9 cellular contexts compared by ENCODE assay signal in the genomic region with DNA sequence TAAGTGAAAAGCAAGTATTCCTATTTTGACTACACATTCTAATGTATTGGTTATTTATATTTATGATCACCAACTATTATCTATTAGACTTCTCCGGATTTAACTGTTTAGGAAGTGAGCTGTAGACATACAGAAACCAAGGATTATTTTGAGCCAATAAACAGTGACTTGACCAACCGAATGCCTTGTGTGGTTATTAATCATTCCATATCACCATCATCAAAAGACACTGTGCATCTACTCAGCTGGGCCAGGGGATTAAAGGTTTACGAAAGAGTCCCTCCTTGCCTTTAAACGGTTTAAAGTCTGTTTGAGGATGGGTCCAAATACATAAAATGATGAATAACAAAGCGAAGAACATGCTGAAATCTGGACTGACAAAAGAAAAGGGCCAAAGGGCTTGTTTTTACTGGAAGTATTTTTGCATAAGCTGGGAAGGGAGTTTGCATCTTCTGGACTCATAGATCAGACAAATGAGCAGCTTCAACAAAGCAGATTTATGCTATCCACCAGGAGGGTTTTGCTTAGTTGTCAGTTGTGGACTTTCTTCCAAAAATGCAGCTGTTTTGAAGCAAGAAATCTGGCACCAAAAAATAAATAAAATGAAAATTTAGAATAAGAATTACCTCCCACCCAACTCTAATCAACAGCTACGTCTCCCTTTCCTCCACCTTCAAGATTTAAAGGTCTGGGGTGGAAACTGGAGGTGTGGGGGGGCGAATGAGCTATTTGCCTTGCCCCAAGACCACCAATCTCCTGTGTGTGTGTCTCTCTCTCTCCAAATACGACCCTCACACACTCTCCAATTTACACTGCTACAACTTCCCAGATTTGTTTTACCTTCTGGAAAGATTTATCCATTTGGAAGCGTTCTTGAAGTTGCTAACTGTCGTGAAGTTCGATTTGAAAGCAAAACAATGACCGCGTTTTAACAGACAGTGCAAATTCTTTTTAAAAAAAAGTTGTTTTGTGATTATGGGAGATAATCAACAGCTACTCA. TPM values are rescaled to one million over a fixed set of nuclear protein-coding genes. Genes with fewer than 3 reads are reported as not detected.
DNase-seq lines count a peak whose midpoint lies in the region; ATAC-seq and TF ChIP-seq lines count a peak whose summit lies in the region.
"Had no signal": no experiment of that assay in that cellular context is flagged by ENCODE, and none has a peak within 500 bp of the region (broad histone marks: within the 10 kb centered on the region; RNA-seq: fewer than 3 reads in every experiment).

No MANE protein-coding gene starts in this region.

- peak overlapping the region; percentile 100 for H3K4me2 ChIP-seq in GM23248 (ENCODE audit: unreplicated experiment)
- H3K4me2 ChIP-seq in skeletal muscle satellite cell (ENCODE audit: low read length) = peak overlapping the region; percentile 98

- peak overlapping the region; percentile 91 for H3K4me3 ChIP-seq in GM23248
- H3K4me3 ChIP-seq in RWPE2 (ENCODE audit: severe bottlenecking) = peak overlapping the region; percentile 29
- H3K4me3 ChIP-seq in fibroblast of pulmonary artery (replicated peaks; ENCODE audit: low read depth, low read length) = peak overlapping the region; percentile 70
- H3K4me3 ChIP-seq in skeletal muscle satellite cell (ENCODE audit: low read length) = peak overlapping the region; percentile 84

- H3K27ac ChIP-seq in GM23248 (peak overlapping the region; percentile 100), RWPE2 (ENCODE audit: poor library complexity, severe bottlenecking) (no peak overlapping the region)

- H2AFZ ChIP-seq in GM23248 = peak overlapping the region; percentile 53

- no peaks in the 10 kb centered on the region for H3K27me3 ChIP-seq in GM23248 (replicated peaks; ENCODE audit: insufficient read depth)
- no peaks in the 10 kb centered on the region for H3K27me3 ChIP-seq in RWPE2 (ENCODE audit: insufficient read depth, poor library complexity, severe bottlenecking)
- no peaks in the 10 kb centered on the region for H3K27me3 ChIP-seq in skeletal muscle satellite cell (ENCODE audit: control insufficient read depth, insufficient read depth, low read length)

- DNase-seq in GM23248 = peak; percentile 57
- DNase-seq in RWPE2 (ENCODE audit: low spot score) = no peak
- DNase-seq in fibroblast of pulmonary artery (ENCODE audit: low read depth) = peak; percentile 68
- no peak for DNase-seq in dedifferentiated amniotic fluid mesenchymal stem cell (ENCODE audit: extremely low spot score)
- no peak for DNase-seq in foreskin melanocyte
- no peak for DNase-seq in HPDE6-E6E7 (ENCODE audit: extremely low spot score)

- H3K4me1 ChIP-seq in GM23248 (ENCODE audit: insufficient read depth) (peaks cover 23% of the 10 kb centered on the region), RWPE2 (ENCODE audit: insufficient read depth, poor library complexity, severe bottlenecking) (no peaks in the 10 kb centered on the region), skeletal muscle satellite cell (ENCODE audit: control insufficient read depth, insufficient read depth, low read length) (peaks cover 28% of the 10 kb centered on the region)

- 2 to 4% methylated on average over 13 of the region's 13 CpGs for WGBS in GM23248 (ENCODE audit: low coverage in 1 of 2, low lambda C conversion rate in 2 of 2, missing lambda C conversion rate in 2 of 2), 2 experiments

- peaks cover 25% of the 10 kb centered on the region for H3F3A ChIP-seq in GM23248 (ENCODE audit: insufficient read depth)

- H3K79me2 ChIP-seq in GM23248 (ENCODE audit: insufficient read depth) = no peaks in the 10 kb centered on the region

- peak overlapping the region; percentile 99 for H3K9ac ChIP-seq in GM23248
- H3K9ac ChIP-seq in skeletal muscle satellite cell (ENCODE audit: low read depth, low read length) = peak overlapping the region; percentile 98

- no peaks in the 10 kb centered on the region for H3K9me2 ChIP-seq in GM23248 (ENCODE audit: insufficient read depth)

- ATAC-seq in RWPE2 (ENCODE audit: low read depth) (no peak), HG03565 (IDR thresholded peaks at IDR 0.05; ENCODE audit: unreplicated experiment) (no peak)

- no peaks in the 10 kb centered on the region for H3K9me3 ChIP-seq in GM23248 (ENCODE audit: low read depth)
- no peaks in the 10 kb centered on the region for H3K9me3 ChIP-seq in RWPE2 (ENCODE audit: severe bottlenecking)
- no peaks in the 10 kb centered on the region for H3K9me3 ChIP-seq in skeletal muscle satellite cell (replicated peaks; ENCODE audit: low read length)

- in situ Hi-C loops in GM23248 (cut with MboI) = no loop called here

- no peaks in the 10 kb centered on the region for H4K20me1 ChIP-seq in GM23248 (ENCODE audit: insufficient read depth)

- TF ChIP-seq CTCF in RWPE2 (IDR thresholded peaks at IDR 0.05; ENCODE audit: poor library complexity, severe bottlenecking) (no peak), fibroblast of pulmonary artery (IDR thresholded peaks at IDR 0.05; ENCODE audit: low read length, missing control alignments) (no peak)

- H3K36me3 ChIP-seq in GM23248 (ENCODE audit: low read depth) (no peaks in the 10 kb centered on the region), RWPE2 (ENCODE audit: low read depth) (no peaks in the 10 kb centered on the region), skeletal muscle satellite cell (ENCODE audit: insufficient read depth, low read length) (no peaks in the 10 kb centered on the region)

RNA-seq across cellular contexts. Expression of gene ID4, which starts 33.5 kb away (rescaled TPM):
- total RNA-seq in GM23248 (2014; rRNA removed; shearing (Covaris generic)) = 34.0 and 41.0 TPM in 2 replicates
- polyA plus RNA-seq in GM23248 (2016; fragmentation: Nextera tagmentation; extraction: Ambion mirVana) = 29.1 and 35.7 TPM in 2 replicates
- 1.0 and 2.2 TPM in 2 replicates for total RNA-seq in skeletal muscle satellite cell (2012; rRNA removed)
- total RNA-seq: mononuclear cell had no signal

Comparison
In these comparisons a context has a peak if more than half of its experiments do, and no peak if none do; other contexts are left out.
1. DNase-seq: peak in GM23248 (single experiment) and fibroblast of pulmonary artery (single experiment); none in RWPE2 (single experiment), dedifferentiated amniotic fluid mesenchymal stem cell (single experiment), foreskin melanocyte (single experiment) and HPDE6-E6E7 (single experiment).
2. H3K4me3 ChIP-seq: peak in every context shown above with its lines; median percentile 91 in GM23248; 84 in skeletal muscle satellite cell; 70 in fibroblast of pulmonary artery; 29 in RWPE2.